In genomic region chr5:168947212-168947868, GRCh38 we compare ENCODE assay signal across 8 cellular contexts.
DNase-seq lines count a peak whose midpoint lies in the region; ATAC-seq and TF ChIP-seq lines count a peak whose summit lies in the region.

No MANE protein-coding gene starts in this region.

- intact Hi-C loops in lower lobe of right lung (cut with DNase I): no loop called here

- H3K27me3 ChIP-seq in lower lobe of right lung (ENCODE audit: low read depth): no peaks in the 10 kb centered on the region
- no peaks in the 10 kb centered on the region for H3K27me3 ChIP-seq in tibial nerve

- no peaks in the 10 kb centered on the region for H3K36me3 Mint-ChIP-seq in chondrocyte (ENCODE audit: low read depth)

- DNase-seq in AG09309 (ENCODE audit: low read depth) (no peak), SHP77 treated with DMSO at 0.1 percent for 48 hours (lab: John Stamatoyannopoulos, UW) (peak; percentile 2), chondrocyte (ENCODE audit: low spot score) (no peak), lower lobe of right lung (no peak), tibial nerve (ENCODE audit: low spot score in 2 of 2) (peak in 1 of 2 donors; percentile 37)

- H3K4me1 Mint-ChIP-seq in chondrocyte (ENCODE audit: low read depth): peaks cover 8% of the 10 kb centered on the region

- no peaks in the 10 kb centered on the region for H3K27me3 Mint-ChIP-seq in chondrocyte (ENCODE audit: low read depth)

- H3K27ac ChIP-seq in lower lobe of right lung (no peak overlapping the region), tibial nerve (no peak overlapping the region)

- no peak overlapping the region for H3K27ac Mint-ChIP-seq in chondrocyte (ENCODE audit: unreplicated experiment)

- H3K36me3 ChIP-seq in lower lobe of right lung (no peaks in the 10 kb centered on the region), tibial nerve (no peaks in the 10 kb centered on the region)

- no peaks in the 10 kb centered on the region for H3K4me1 ChIP-seq in lower lobe of right lung
- peaks cover 0 to 5% (median 0%) of the 10 kb centered on the region in 4 donors for H3K4me1 ChIP-seq in tibial nerve

- no peak for TF ChIP-seq POLR2A in tibial nerve (IDR thresholded peaks at IDR 0.05)

- ATAC-seq in GM18502 (IDR thresholded peaks at IDR 0.05; ENCODE audit: poor library complexity, unreplicated experiment): peak; percentile 77
- ATAC-seq in HG03139 (IDR thresholded peaks at IDR 0.05; ENCODE audit: unreplicated experiment): peak; percentile 56
- ATAC-seq in lower lobe of right lung: peak; percentile 59 to 71
- no peak for ATAC-seq in HG03469 (IDR thresholded peaks at IDR 0.05; ENCODE audit: unreplicated experiment)

- no peak overlapping the region for H3K4me3 Mint-ChIP-seq in chondrocyte (ENCODE audit: unreplicated experiment)

- TF ChIP-seq CTCF in AG09309 (IDR thresholded peaks at IDR 0.05; ENCODE audit: control insufficient read depth, insufficient read depth, low read depth, low read length, missing control alignments): peak; percentile 93
- TF ChIP-seq CTCF in chondrocyte (IDR thresholded peaks at IDR 0.05): peak; percentile 90
- peak; percentile 63 for TF ChIP-seq CTCF in lower lobe of right lung (IDR thresholded peaks at IDR 0.05)
- TF ChIP-seq CTCF in tibial nerve (IDR thresholded peaks at IDR 0.05): peak; percentile 36 to 54 (median 51)

- WGBS in tibial nerve, 2 donors: 36 to 43% methylated on average over 5 of the region's 5 CpGs

- TF ChIP-seq EP300 in tibial nerve (IDR thresholded peaks at IDR 0.05): no peak

- no peaks in the 10 kb centered on the region for H3K9me3 ChIP-seq in lower lobe of right lung
- no peaks in the 10 kb centered on the region for H3K9me3 ChIP-seq in tibial nerve

- H3K4me3 ChIP-seq in AG09309 (ENCODE audit: control insufficient read depth, low read depth, low read length): no peak overlapping the region
- H3K4me3 ChIP-seq in lower lobe of right lung: no peak overlapping the region
- no peak overlapping the region for H3K4me3 ChIP-seq in tibial nerve

- no peaks in the 10 kb centered on the region for H3K9me3 Mint-ChIP-seq in chondrocyte (ENCODE audit: low read depth)
